ENCODE assay signal across 1 cellular context in genomic region chr1:236161755-236162154, GRCh38. TPM values are rescaled to one million over a fixed set of nuclear protein-coding genes. Genes with fewer than 3 reads are reported as not detected.
"Had no signal": no experiment of that assay in that cellular context is flagged by ENCODE, and none has a peak within 500 bp of the region (broad histone marks: within the 10 kb centered on the region; RNA-seq: fewer than 3 reads in every experiment).

No MANE protein-coding gene starts in this region.

RNA-seq across cellular contexts. Expression of gene GPR137B, which starts 19.4 kb away (rescaled TPM):
- total RNA-seq: PC-9 had no signal
